In genomic region chr11:64342869-64343739, GRCh38 we compare ENCODE assay signal across 9 cellular contexts. TPM values are rescaled to one million over a fixed set of nuclear protein-coding genes. Genes with fewer than 3 reads are reported as not detected.
DNase-seq lines count a peak whose midpoint lies in the region; ATAC-seq and TF ChIP-seq lines count a peak whose summit lies in the region.
"Had no signal": no experiment of that assay in that cellular context is flagged by ENCODE, and none has a peak within 500 bp of the region (broad histone marks: within the 10 kb centered on the region; RNA-seq: fewer than 3 reads in every experiment).

No MANE protein-coding gene starts in this region.

- H3K9me3 Mint-ChIP-seq in GM23338, result no peaks in the 10 kb centered on the region

- H3K4me1 ChIP-seq in GM23338 (ENCODE audit: insufficient read depth) (peaks cover 11% of the 10 kb centered on the region; the same call in 1 of the 2 replicates), left ventricle myocardium inferior (peaks cover 18% of the 10 kb centered on the region), gastrocnemius medialis (peaks cover 0 to 4% of the 10 kb centered on the region in 2 donors)

- no peak for TF ChIP-seq POLR2A in gastrocnemius medialis (IDR thresholded peaks at IDR 0.05)

- in situ Hi-C loops in gastrocnemius medialis (cut with MboI; ENCODE audit: low sequenced_read_pairs in 4 of 4), result no loop called here

- peak; percentile 7 for ATAC-seq in GM23338
- peak; percentile 60 to 62 for ATAC-seq in gastrocnemius medialis
- no peak for ATAC-seq in HG03354 (IDR thresholded peaks at IDR 0.05; ENCODE audit: poor library complexity, severe bottlenecking, unreplicated experiment)

- H3K27me3 ChIP-seq in GM23338 (ENCODE audit: insufficient read depth) (no peaks in the 10 kb centered on the region), SU-DHL-6 (ENCODE audit: low read length) (no peaks in the 10 kb centered on the region), left ventricle myocardium inferior (ENCODE audit: low read depth) (peaks cover 7% of the 10 kb centered on the region), gastrocnemius medialis (no peaks in the 10 kb centered on the region)

- H3K9me2 ChIP-seq in GM23338 (ENCODE audit: insufficient read depth) (no peaks in the 10 kb centered on the region), SU-DHL-6 (replicated peaks; ENCODE audit: insufficient read depth, low read length) (no peaks in the 10 kb centered on the region)

- no peak overlapping the region for H3K9ac ChIP-seq in SU-DHL-6 (ENCODE audit: low read length)
- H3K9ac ChIP-seq: KMS-11 had no signal

- H3K4me2 ChIP-seq in GM23338 (peak overlapping the region; percentile 93; the same call in 1 of the 2 replicates), SU-DHL-6 (ENCODE audit: low read depth, low read length, poor library complexity, severe bottlenecking) (peak overlapping the region; percentile 35)

- H3K4me3 ChIP-seq in GM23338, result peak overlapping the region; percentile 74
- H3K4me3 ChIP-seq in SU-DHL-6 (ENCODE audit: insufficient read depth, low read length, poor library complexity, severe bottlenecking), result no peak overlapping the region
- H3K4me3 ChIP-seq in left ventricle myocardium inferior, result peak overlapping the region; percentile 61
- peak overlapping the region; percentile 40 to 80 (median 57) for H3K4me3 ChIP-seq in gastrocnemius medialis

- peaks cover 32% of the 10 kb centered on the region for H3K27me3 Mint-ChIP-seq in GM23338 (ENCODE audit: insufficient read depth, low read depth, poor library complexity)

- intact Hi-C loops in left ventricle myocardium inferior (cut with micrococcal nuclease), result no loop called here
- intact Hi-C loops in gastrocnemius medialis (cut with DNase I; ENCODE audit: low total_unique reads), result loop anchor here (1.0 to 5.0 kb wide), 3 partner anchors 12 to 36 kb away; partner anchors contain the start of genes ESRRA and PRDX5

- H3K36me3 ChIP-seq in GM23338 (ENCODE audit: insufficient read depth), result no peaks in the 10 kb centered on the region
- H3K36me3 ChIP-seq in SU-DHL-6 (ENCODE audit: low read length), result no peaks in the 10 kb centered on the region
- H3K36me3 ChIP-seq in left ventricle myocardium inferior, result no peaks in the 10 kb centered on the region
- H3K36me3 ChIP-seq in gastrocnemius medialis, result no peaks in the 10 kb centered on the region

- H3K27ac ChIP-seq in GM23338 (ENCODE audit: low read depth) (no peak overlapping the region), SU-DHL-6 (ENCODE audit: low read depth, low read length) (no peak overlapping the region), left ventricle myocardium inferior (replicated peaks) (peak overlapping the region; percentile 79), gastrocnemius medialis (peak overlapping the region; percentile 80 to 91 (median 84))
- H3K27ac ChIP-seq: KMS-11 had no signal

- H3F3A ChIP-seq in GM23338 (replicated peaks; ENCODE audit: low read depth), result 0 out of 2 replicates have a peak, but pooled peaks cover 5% of the 10 kb centered on the region
- H3F3A ChIP-seq in SU-DHL-6 (ENCODE audit: insufficient read depth), result peaks cover 13% of the 10 kb centered on the region

- TF ChIP-seq CTCF in GM23338 (conservative IDR thresholded peaks at IDR 0.05; ENCODE audit: low read depth in 2 of 2), result no peak
- no peak for TF ChIP-seq CTCF in SU-DHL-6 (IDR thresholded peaks at IDR 0.05; ENCODE audit: insufficient read depth, low read length, poor library complexity, severe bottlenecking)
- no peak for TF ChIP-seq CTCF in left ventricle myocardium inferior (IDR thresholded peaks at IDR 0.05; ENCODE audit: borderline replicate concordance)
- TF ChIP-seq CTCF in gastrocnemius medialis (IDR thresholded peaks at IDR 0.05 in 4 of 5, conservative IDR thresholded peaks at IDR 0.05 in 1 of 5), result no peak

- H3K9me3 ChIP-seq in SU-DHL-6 (ENCODE audit: insufficient read depth, low read length), result no peaks in the 10 kb centered on the region
- H3K9me3 ChIP-seq in left ventricle myocardium inferior (replicated peaks), result no peaks in the 10 kb centered on the region
- H3K9me3 ChIP-seq in gastrocnemius medialis, result no peaks in the 10 kb centered on the region

- no peak for DNase-seq in GM23338 (ENCODE audit: low spot score)
- no peak for DNase-seq in left ventricle myocardium inferior
- no peak for DNase-seq in gastrocnemius medialis
- no peak for DNase-seq in NCI-H146 treated with DMSO at 0.1 percent for 48 hours (lab: John Stamatoyannopoulos, UW; ENCODE audit: unreplicated experiment)
- no peak for DNase-seq in activated CD4-positive, alpha-beta T cell treated with anti-CD3 and anti-CD28 coated beads, Interleukin-2, amount 50 U/mL, for 48 hours
- no peak for DNase-seq in activated naive CD4-positive, alpha-beta T cell treated with Interleukin-2 at 50 U/mL for 16 hours

- H3K36me3 Mint-ChIP-seq in GM23338 (ENCODE audit: low read depth), result no peaks in the 10 kb centered on the region; the same call in 2 of the 3 replicates

- H3K4me3 Mint-ChIP-seq in GM23338, result peak overlapping the region; percentile 73

- H3K79me2 ChIP-seq in GM23338 (replicated peaks; ENCODE audit: insufficient read depth) (no peaks in the 10 kb centered on the region), SU-DHL-6 (ENCODE audit: insufficient read depth, low read length) (peaks cover 5% of the 10 kb centered on the region; the same call in 1 of the 2 replicates)

- no peak overlapping the region for H3K27ac Mint-ChIP-seq in GM23338

- H2AFZ ChIP-seq in GM23338 (0 out of 2 replicates have a peak overlapping the region, but pooled peaks have one; percentile 66), SU-DHL-6 (ENCODE audit: low read depth, low read length, severe bottlenecking) (no peak overlapping the region)

- peaks cover 12% of the 10 kb centered on the region for H3K4me1 Mint-ChIP-seq in GM23338

- H4K20me1 ChIP-seq in GM23338 (replicated peaks; ENCODE audit: insufficient read depth), result no peaks in the 10 kb centered on the region
- H4K20me1 ChIP-seq in SU-DHL-6 (ENCODE audit: low read depth, low read length), result no peaks in the 10 kb centered on the region

TF ChIP-seq in GM23338, 12 proteins besides CTCF, POLR2A, EP300 and RAD21:
- TF ChIP-seq CREB1 (CRISPR knock-in tag; IDR thresholded peaks at IDR 0.05; ENCODE audit: low read depth) (no peak), ZNF331 (CRISPR knock-in tag; IDR thresholded peaks at IDR 0.05; ENCODE audit: low read depth) (no peak), EZH2 (IDR thresholded peaks at IDR 0.05; ENCODE audit: low read depth, unreplicated experiment) (no peak), JUNB (IDR thresholded peaks at IDR 0.05; ENCODE audit: unreplicated experiment) (no peak)

RNA-seq across cellular contexts. Expression of gene CCDC88B, which starts 3.1 kb away (rescaled TPM):
- total RNA-seq in GM23338 (2014; rRNA removed; shearing (Covaris generic)), result 12.1 and 12.3 TPM in 2 replicates
- 5.9 and 6.8 TPM in 2 replicates for polyA plus RNA-seq in GM23338 (2016; fragmentation: Nextera tagmentation; extraction: Ambion mirVana)
- 7.5 TPM for total RNA-seq in left ventricle myocardium inferior
- 1 to 10 TPM in 3 of 4 donors, under 1 TPM in 1; 0.98 to 5.2 (median 2.1) TPM for total RNA-seq in gastrocnemius medialis

RNA-seq across cellular contexts. Expression of gene RPS6KA4, which starts 15.9 kb away (rescaled TPM):
- 18.6 and 19.9 TPM in 2 replicates for total RNA-seq in GM23338 (2014; rRNA removed; shearing (Covaris generic))
- 3.5 and 4.1 TPM in 2 replicates for polyA plus RNA-seq in GM23338 (2016; fragmentation: Nextera tagmentation; extraction: Ambion mirVana)
- total RNA-seq in left ventricle myocardium inferior, result 16.8 TPM
- total RNA-seq in gastrocnemius medialis, result 10 to 100 TPM; 16.6 to 27.0 (median 17.2) TPM

RNA-seq across cellular contexts. Expression of gene PRDX5, which starts 25.2 kb away (rescaled TPM):
- total RNA-seq in GM23338 (2014; rRNA removed; shearing (Covaris generic)), result 202 and 212 TPM in 2 replicates
- polyA plus RNA-seq in GM23338 (2016; fragmentation: Nextera tagmentation; extraction: Ambion mirVana), result 300 and 312 TPM in 2 replicates
- total RNA-seq in left ventricle myocardium inferior, result 321 TPM
- total RNA-seq in gastrocnemius medialis, result 100 to 1,000 TPM; 170 to 257 (median 219) TPM

RNA-seq across cellular contexts. Expression of gene TRMT112, which starts 25.7 kb away (rescaled TPM):
- 298 and 349 TPM in 2 replicates for total RNA-seq in GM23338 (2014; rRNA removed; shearing (Covaris generic))
- polyA plus RNA-seq in GM23338 (2016; fragmentation: Nextera tagmentation; extraction: Ambion mirVana), result 927 and 1,003 TPM in 2 replicates
- total RNA-seq in left ventricle myocardium inferior, result 97.5 TPM
- total RNA-seq in gastrocnemius medialis, result 100 to 1,000 TPM; 133 to 226 (median 194) TPM

RNA-seq across cellular contexts. Expression of gene ESRRA, which starts 37.8 kb away (rescaled TPM):
- 50.1 and 55.1 TPM in 2 replicates for total RNA-seq in GM23338 (2014; rRNA removed; shearing (Covaris generic))
- 13.7 and 15.7 TPM in 2 replicates for polyA plus RNA-seq in GM23338 (2016; fragmentation: Nextera tagmentation; extraction: Ambion mirVana)
- total RNA-seq in left ventricle myocardium inferior, result 213 TPM
- total RNA-seq in gastrocnemius medialis, result 100 to 1,000 TPM; 192 to 471 (median 260) TPM

Comparison
In these comparisons a context has a peak if more than half of its experiments do, and no peak if none do; other contexts are left out.
1. H3K27ac ChIP-seq: peak in left ventricle myocardium inferior (single experiment) and gastrocnemius medialis (4 of 4); none in GM23338 (single experiment) and SU-DHL-6 (single experiment).